Comparison of ENCODE assay signal across 15 cellular contexts in genomic region chr6:57198926-57199636, GRCh38. TPM values are rescaled to one million over a fixed set of nuclear protein-coding genes. Genes with fewer than 3 reads are reported as not detected.
DNase-seq lines count a peak whose midpoint lies in the region; ATAC-seq and TF ChIP-seq lines count a peak whose summit lies in the region.
"Had no signal": no experiment of that assay in that cellular context is flagged by ENCODE, and none has a peak within 500 bp of the region (broad histone marks: within the 10 kb centered on the region; RNA-seq: fewer than 3 reads in every experiment).

No MANE protein-coding gene starts in this region.

- no peak overlapping the region for H3K4me3 ChIP-seq in PC-3 (ENCODE audit: low read length)
- H3K4me3 ChIP-seq in upper lobe of right lung: no peak overlapping the region
- H3K4me3 ChIP-seq: right atrium auricular region had no signal

- CTCF ChIA-PET in PC-3 (lab: Charles Lee): interaction anchor here (1.2 kb wide), 1 partner anchor 69 kb away, joined by 5 read pairs; no protein-coding TSS in a partner anchor

- H3K79me2 ChIP-seq in PC-3 (ENCODE audit: low read length): no peaks in the 10 kb centered on the region

- H2AFZ ChIP-seq in PC-3 (ENCODE audit: low read length): no peak overlapping the region

- H3K9me3 ChIP-seq in PC-3 (ENCODE audit: low read length) (no peaks in the 10 kb centered on the region), upper lobe of right lung (no peaks in the 10 kb centered on the region)
- H3K9me3 ChIP-seq: right atrium auricular region had no signal

- H3K4me2 ChIP-seq in PC-3 (ENCODE audit: low read length): no peak overlapping the region

- POLR2A ChIA-PET in PC-3 (lab: Charles Lee; ENCODE audit: unreplicated experiment): no interaction called here

- no peak overlapping the region for H3K27ac ChIP-seq in PC-3 (ENCODE audit: low read length)
- H3K27ac ChIP-seq in upper lobe of right lung: no peak overlapping the region
- H3K27ac ChIP-seq: right atrium auricular region had no signal

- TF ChIP-seq CTCF in PC-3 (conservative IDR thresholded peaks at IDR 0.05; ENCODE audit: low read depth, low read length) (no peak), upper lobe of right lung (IDR thresholded peaks at IDR 0.05) (no peak)

- BruUV-seq in PC-3 (replicated peaks; lab: Mats Ljungman, UMichigan): no TSS peak

- no peaks in the 10 kb centered on the region for H3K36me3 ChIP-seq in PC-3 (ENCODE audit: low read depth, low read length)
- no peaks in the 10 kb centered on the region for H3K36me3 ChIP-seq in upper lobe of right lung
- H3K36me3 ChIP-seq: right atrium auricular region had no signal

- H3K27me3 ChIP-seq in PC-3 (ENCODE audit: low read length) (no peaks in the 10 kb centered on the region), upper lobe of right lung (no peaks in the 10 kb centered on the region)
- H3K27me3 ChIP-seq: right atrium auricular region had no signal

- H3K9me2 ChIP-seq in PC-3 (replicated peaks; ENCODE audit: low read length): no peaks in the 10 kb centered on the region

- DNase-seq in NCI-H2196 (lab: John Stamatoyannopoulos, UW; ENCODE audit: unreplicated experiment): peak; percentile 21
- no peak for DNase-seq in NCI-H2196 treated with DMSO at 0.1 percent for 48 hours (lab: John Stamatoyannopoulos, UW; ENCODE audit: unreplicated experiment)
- no peak for DNase-seq in PC-3
- DNase-seq in iPS-NIHi11 (ENCODE audit: low spot score): peak; percentile 22
- DNase-seq in upper lobe of right lung: no peak
- DNase-seq: activated CD4-positive, alpha-beta memory T cell treated with anti-CD3 and anti-CD28 coated beads for 36 hours; erythroblast; NCI-H146; NCI-H774; nephron progenitor cell; T1000 had no signal

- H3F3A ChIP-seq in PC-3 (ENCODE audit: low read length, unreplicated experiment): no peaks in the 10 kb centered on the region

- no peak overlapping the region for H3K9ac ChIP-seq in PC-3 (ENCODE audit: low read length)

- peak; percentile 24; the same call in 1 of the 2 replicates for ATAC-seq in PC-3
- peak; percentile 36 for ATAC-seq in upper lobe of right lung
- ATAC-seq in HG02981 (IDR thresholded peaks at IDR 0.05; ENCODE audit: unreplicated experiment): no peak
- no peak for ATAC-seq in HG02938 (IDR thresholded peaks at IDR 0.05; ENCODE audit: unreplicated experiment)
- no peak for ATAC-seq in GM21723 (IDR thresholded peaks at IDR 0.05; ENCODE audit: unreplicated experiment)

- H4K20me1 ChIP-seq in PC-3 (ENCODE audit: low read length): no peaks in the 10 kb centered on the region

- H3K4me1 ChIP-seq in PC-3 (ENCODE audit: insufficient read depth, low read length) (no peaks in the 10 kb centered on the region), upper lobe of right lung (no peaks in the 10 kb centered on the region)

- intact Hi-C loops in PC-3 (cut with micrococcal nuclease) (no loop called here), upper lobe of right lung (cut with DNase I) (no loop called here)

RNA-seq across cellular contexts. Expression of gene RAB23, which starts 23.0 kb away (rescaled TPM):
- 8.2 and 11.2 TPM in 2 replicates for total RNA-seq in PC-3 (2014; rRNA removed)
- total RNA-seq in upper lobe of right lung: 13.7 TPM

RNA-seq across cellular contexts. Expression of gene BAG2, which starts 27.0 kb away (rescaled TPM):
- total RNA-seq in PC-3 (2014; rRNA removed) (8.9 and 10.4 TPM in 2 replicates), upper lobe of right lung (7.1 TPM)

Comparison
In these comparisons a context has a peak if more than half of its experiments do, and no peak if none do; other contexts are left out.
1. DNase-seq: peak in NCI-H2196 (single experiment) and iPS-NIHi11 (single experiment); none in NCI-H2196 treated with DMSO at 0.1 percent for 48 hours (single experiment), PC-3 (single experiment) and upper lobe of right lung (single experiment).
2. ATAC-seq: peak in PC-3 (single experiment) and upper lobe of right lung (single experiment); none in HG02981 (single experiment), HG02938 (single experiment) and GM21723 (single experiment).